8 cellular contexts compared by ENCODE assay signal in the genomic region with DNA sequence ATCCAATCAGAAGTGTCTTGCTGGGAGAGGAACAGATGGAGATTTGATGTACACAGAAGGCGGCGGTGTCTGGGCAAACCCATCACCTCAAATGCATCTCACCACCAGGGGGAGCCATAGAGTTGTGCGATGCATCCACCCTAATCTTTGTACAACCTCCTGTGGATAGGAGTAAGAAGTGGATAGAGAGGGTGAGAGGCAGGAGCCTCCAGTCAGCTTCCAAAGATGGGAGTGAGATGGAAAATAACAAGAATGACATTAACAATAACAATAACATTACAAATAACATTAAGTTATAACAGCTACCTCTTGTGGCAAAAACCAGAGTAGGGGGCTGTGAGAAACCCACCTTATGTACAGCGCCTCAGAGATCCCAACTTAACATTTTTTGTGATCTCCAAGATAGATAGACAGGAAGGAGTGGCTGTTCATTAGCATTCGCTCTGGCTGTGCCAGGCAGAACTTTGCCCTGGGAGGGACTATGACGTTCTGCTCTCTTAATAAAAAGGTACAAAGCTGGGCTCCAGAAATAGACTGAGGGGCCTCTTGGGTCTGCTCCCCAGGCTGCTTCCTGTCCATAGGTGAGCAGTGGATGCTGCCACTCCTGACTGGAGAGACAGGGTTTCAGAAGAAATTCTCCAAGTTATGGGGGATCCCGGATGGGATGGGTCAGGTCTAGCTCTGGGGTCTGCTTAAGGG. TPM values are rescaled to one million over a fixed set of nuclear protein-coding genes. Genes with fewer than 3 reads are reported as not detected.
DNase-seq lines count a peak whose midpoint lies in the region; ATAC-seq and TF ChIP-seq lines count a peak whose summit lies in the region.

No MANE protein-coding gene starts in this region.

- H3K79me2 ChIP-seq in MM.1S (ENCODE audit: low read length) (no peaks in the 10 kb centered on the region), SU-DHL-6 (ENCODE audit: insufficient read depth, low read length) (no peaks in the 10 kb centered on the region)

- peaks cover 2% of the 10 kb centered on the region for H3K4me1 Mint-ChIP-seq in activated naive CD8-positive, alpha-beta T cell treated with anti-CD3 and anti-CD28 coated beads for 36 hours

- H3K9me3 ChIP-seq in MM.1S (replicated peaks; ENCODE audit: insufficient read depth, low read length) (no peaks in the 10 kb centered on the region), SU-DHL-6 (ENCODE audit: insufficient read depth, low read length) (no peaks in the 10 kb centered on the region)

- H2AFZ ChIP-seq in MM.1S (ENCODE audit: low read length) (no peak overlapping the region), SU-DHL-6 (ENCODE audit: low read depth, low read length, severe bottlenecking) (no peak overlapping the region)

- H3K27ac ChIP-seq in MM.1S (ENCODE audit: low read length), result no peak overlapping the region
- H3K27ac ChIP-seq in SU-DHL-6 (ENCODE audit: low read depth, low read length), result no peak overlapping the region

- peaks cover 18% of the 10 kb centered on the region for H3K27me3 Mint-ChIP-seq in activated naive CD8-positive, alpha-beta T cell treated with anti-CD3 and anti-CD28 coated beads for 36 hours

- no peak overlapping the region for H3K9ac ChIP-seq in MM.1S (ENCODE audit: low read length)
- H3K9ac ChIP-seq in SU-DHL-6 (ENCODE audit: low read length), result no peak overlapping the region

- H3K4me3 ChIP-seq in MM.1S (ENCODE audit: low read length) (no peak overlapping the region), SU-DHL-6 (ENCODE audit: insufficient read depth, low read length, poor library complexity, severe bottlenecking) (no peak overlapping the region)

- H3K36me3 Mint-ChIP-seq in activated naive CD8-positive, alpha-beta T cell treated with anti-CD3 and anti-CD28 coated beads for 36 hours, result peaks cover 1% of the 10 kb centered on the region

- no peaks in the 10 kb centered on the region for H3F3A ChIP-seq in MM.1S (ENCODE audit: insufficient read depth, low read length)
- no peaks in the 10 kb centered on the region for H3F3A ChIP-seq in SU-DHL-6 (ENCODE audit: insufficient read depth)

- H3K4me3 Mint-ChIP-seq in activated naive CD8-positive, alpha-beta T cell treated with anti-CD3 and anti-CD28 coated beads for 36 hours, result no peak overlapping the region

- intact Hi-C loops in left cardiac atrium (cut with DNase I), result loop anchor here (2.0 to 10.0 kb wide), 3 partner anchors 182 to 304 kb away; no protein-coding TSS in a partner anchor

- no peaks in the 10 kb centered on the region for H3K9me3 Mint-ChIP-seq in activated naive CD8-positive, alpha-beta T cell treated with anti-CD3 and anti-CD28 coated beads for 36 hours

- peak; percentile 63 for TF ChIP-seq CTCF in MM.1S (IDR thresholded peaks at IDR 0.05; ENCODE audit: low read length)
- peak; percentile 75 for TF ChIP-seq CTCF in SU-DHL-6 (IDR thresholded peaks at IDR 0.05; ENCODE audit: insufficient read depth, low read length, poor library complexity, severe bottlenecking)

- ATAC-seq in left cardiac atrium (peak; percentile 71 to 82), HG02884 (IDR thresholded peaks at IDR 0.05; ENCODE audit: unreplicated experiment) (no peak)

- H3K9me2 ChIP-seq in MM.1S (replicated peaks; ENCODE audit: insufficient read depth, low read length) (no peaks in the 10 kb centered on the region), SU-DHL-6 (replicated peaks; ENCODE audit: insufficient read depth, low read length) (no peaks in the 10 kb centered on the region)

- H3K27me3 ChIP-seq in MM.1S (replicated peaks; ENCODE audit: insufficient read depth, low read length), result no peaks in the 10 kb centered on the region
- no peaks in the 10 kb centered on the region for H3K27me3 ChIP-seq in SU-DHL-6 (ENCODE audit: low read length)

- H3K27ac Mint-ChIP-seq in activated naive CD8-positive, alpha-beta T cell treated with anti-CD3 and anti-CD28 coated beads for 36 hours, result no peak overlapping the region

- H3K4me2 ChIP-seq in MM.1S (ENCODE audit: low read depth, low read length), result no peak overlapping the region
- no peak overlapping the region for H3K4me2 ChIP-seq in SU-DHL-6 (ENCODE audit: low read depth, low read length, poor library complexity, severe bottlenecking)

- no peaks in the 10 kb centered on the region for H3K4me1 ChIP-seq in MM.1S (ENCODE audit: low read length)

- H4K20me1 ChIP-seq in MM.1S (ENCODE audit: insufficient read depth, low read length) (no peaks in the 10 kb centered on the region), SU-DHL-6 (ENCODE audit: low read depth, low read length) (no peaks in the 10 kb centered on the region)

- H3K36me3 ChIP-seq in MM.1S (replicated peaks; ENCODE audit: insufficient read depth, low read length) (no peaks in the 10 kb centered on the region), SU-DHL-6 (ENCODE audit: low read length) (no peaks in the 10 kb centered on the region)

- peak; percentile 63 for DNase-seq in EH (ENCODE audit: low read depth)
- peak; percentile 34 for DNase-seq in MM.1S
- peak; percentile 74 for DNase-seq in activated naive CD8-positive, alpha-beta T cell treated with anti-CD3 and anti-CD28 coated beads for 36 hours
- DNase-seq in left cardiac atrium, result peak; percentile 77
- DNase-seq in renal cortical epithelial cell (ENCODE audit: low read depth), result peak; percentile 22
- no peak for DNase-seq in globus pallidus (ENCODE audit: low spot score)

RNA-seq across cellular contexts. Expression of a gene that starts 5.2 kb away (rescaled TPM):
- total RNA-seq in activated naive CD8-positive, alpha-beta T cell treated with anti-CD3 and anti-CD28 coated beads for 36 hours, result not detected
- total RNA-seq in left cardiac atrium, result not detected
- not detected in 2 replicates for total RNA-seq in renal cortical epithelial cell

RNA-seq across cellular contexts. Expression of a gene that starts 14.9 kb away (rescaled TPM):
- total RNA-seq in activated naive CD8-positive, alpha-beta T cell treated with anti-CD3 and anti-CD28 coated beads for 36 hours, result not detected
- total RNA-seq in left cardiac atrium, result under 1 TPM in 1 of 2 donors, not detected in 1; 0.09 TPM
- total RNA-seq in renal cortical epithelial cell, result not detected in 2 replicates

RNA-seq across cellular contexts. Expression of a gene that starts 28.4 kb away (rescaled TPM):
- total RNA-seq in activated naive CD8-positive, alpha-beta T cell treated with anti-CD3 and anti-CD28 coated beads for 36 hours, result under 1 TPM; 0.33 to 0.76 TPM
- total RNA-seq in left cardiac atrium (1 to 10 TPM in 1 of 2 donors, not detected in 1; 1.1 TPM), renal cortical epithelial cell (not detected in 2 replicates)

RNA-seq across cellular contexts. Expression of a gene that starts 55.7 kb away (rescaled TPM):
- total RNA-seq in activated naive CD8-positive, alpha-beta T cell treated with anti-CD3 and anti-CD28 coated beads for 36 hours, result not detected
- total RNA-seq in left cardiac atrium, result 1 to 10 TPM; 1.4 to 1.6 TPM
- not detected in 2 replicates for total RNA-seq in renal cortical epithelial cell

RNA-seq across cellular contexts. Expression of a gene that starts 58.3 kb away (rescaled TPM):
- total RNA-seq in activated naive CD8-positive, alpha-beta T cell treated with anti-CD3 and anti-CD28 coated beads for 36 hours, result not detected
- total RNA-seq in left cardiac atrium (1 to 10 TPM in 1 of 2 donors, not detected in 1; 1.0 TPM), renal cortical epithelial cell (not detected in 2 replicates)
